36 cellular contexts compared by ENCODE assay signal in the genomic region with DNA sequence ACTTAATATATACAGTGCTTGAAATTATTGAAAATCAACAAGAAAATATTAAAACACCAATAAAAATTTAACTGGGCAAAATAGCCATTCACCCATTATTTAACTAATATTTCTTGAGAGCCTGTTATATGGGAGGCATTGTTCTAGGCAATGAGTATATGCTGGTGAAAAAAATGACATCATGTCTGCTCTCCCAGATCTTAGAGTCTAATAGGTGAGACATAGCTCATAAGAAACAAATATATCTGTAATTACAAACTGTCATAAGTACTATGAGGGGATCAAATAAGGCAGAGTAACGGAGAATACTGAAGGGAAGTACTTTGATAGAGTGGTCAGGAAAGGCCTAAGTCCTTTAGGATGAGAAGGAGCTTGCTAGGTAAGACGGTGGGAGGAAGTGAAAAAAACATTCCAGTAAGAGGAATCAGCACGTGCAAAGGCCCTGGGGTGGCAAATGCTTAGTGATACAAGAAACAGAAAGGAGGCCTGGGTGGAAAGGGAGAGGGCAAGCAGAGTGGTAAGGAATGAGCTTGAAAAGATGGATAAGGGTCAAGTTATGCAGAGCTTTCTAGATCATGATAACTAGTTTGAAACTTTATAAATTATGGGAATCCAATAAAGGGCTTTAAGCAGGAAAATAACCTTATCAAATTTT.
"Had no signal": no experiment of that assay in that cellular context is flagged by ENCODE, and none has a peak within 500 bp of the region (broad histone marks: within the 10 kb centered on the region; RNA-seq: fewer than 3 reads in every experiment).

No MANE protein-coding gene starts in this region.

- H3K27me3 ChIP-seq: ascending aorta, brain microvascular endothelial cell, breast epithelium had no signal

- H3K27ac Mint-ChIP-seq: activated CD4-positive, alpha-beta memory T cell treated with anti-CD3 and anti-CD28 coated beads, Interleukin-2, amount 10 ng/mL, durations not matched to agents 7 days and 5 days; activated CD4-positive, alpha-beta T cell treated with anti-CD3 and anti-CD28 coated beads for 36 hours; activated CD4-positive, alpha-beta T cell treated with anti-CD3 and anti-CD28 coated beads, Interleukin-2, amount 10 ng/mL, durations not matched to agents 7 days and 5 days; activated CD8-positive, alpha-beta memory T cell treated with anti-CD3 and anti-CD28 coated beads, Interleukin-2, amount 10 ng/mL, durations not matched to agents 7 days and 5 days; activated CD8-positive, alpha-beta T cell treated with anti-CD3 and anti-CD28 coated beads, Interleukin-2, amount 10 ng/mL, durations not matched to agents 7 days and 5 days; activated naive CD4-positive, alpha-beta T cell treated with anti-CD3 and anti-CD28 coated beads, Interleukin-2, amount 10 ng/mL, durations not matched to agents 7 days and 5 days; activated naive CD4-positive, alpha-beta T cell treated with anti-CD3 and anti-CD28 coated beads, Interleukin-2, amount 50 U/mL, for 24 hours; activated naive CD8-positive, alpha-beta T cell; activated naive CD8-positive, alpha-beta T cell treated with anti-CD3 and anti-CD28 coated beads, Interleukin-2, amount 10 ng/mL, durations not matched to agents 7 days and 5 days; activated naive CD8-positive, alpha-beta T cell treated with anti-CD3 and anti-CD28 coated beads, Interleukin-2, amount 50 U/mL, for 24 hours; activated T-cell treated with anti-CD3 and anti-CD28 coated beads, Interleukin-2, amount 50 U/mL, for 24 hours; activated T-helper 2 cell treated with anti-CD3 and anti-CD28 coated beads, Interferon-gamma antibody, Interleukin-2, Interleukin-4, amounts not matched to agents 10 μg/mL and 5 μg/mL and 100 μg/mL, durations not matched to agents 14 hours and 24 hours and 36 hours; T-helper 1 cell treated with Interleukin-12 subunit alpha and Interleukin-12 subunit beta and Interleukin-4 antibody, amounts not matched to agents 30 μg/mL and 1 μg/mL, for 36 hours; T-helper 2 cell treated with Interferon-gamma antibody and Interleukin-4, amounts not matched to agents 5 μg/mL and 100 μg/mL, for 36 hours had no signal

- H3K4me1 Mint-ChIP-seq: activated CD4-positive, alpha-beta memory T cell treated with anti-CD3 and anti-CD28 coated beads, Interleukin-2, amount 10 ng/mL, durations not matched to agents 7 days and 5 days; activated CD4-positive, alpha-beta T cell treated with anti-CD3 and anti-CD28 coated beads, Interleukin-2, amount 10 ng/mL, durations not matched to agents 7 days and 5 days; activated CD8-positive, alpha-beta memory T cell treated with anti-CD3 and anti-CD28 coated beads, Interleukin-2, amount 10 ng/mL, durations not matched to agents 7 days and 5 days; activated naive CD4-positive, alpha-beta T cell treated with anti-CD3 and anti-CD28 coated beads, Interleukin-2, amount 10 ng/mL, durations not matched to agents 7 days and 5 days; activated naive CD4-positive, alpha-beta T cell treated with anti-CD3 and anti-CD28 coated beads, Interleukin-2, amount 50 U/mL, for 24 hours; activated naive CD8-positive, alpha-beta T cell treated with anti-CD3 and anti-CD28 coated beads, Interleukin-2, amount 10 ng/mL, durations not matched to agents 7 days and 5 days; activated naive CD8-positive, alpha-beta T cell treated with anti-CD3 and anti-CD28 coated beads, Interleukin-2, amount 50 U/mL, for 24 hours had no signal

- DNase-seq: activated CD4-positive, alpha-beta memory T cell treated with anti-CD3 and anti-CD28 coated beads, Interleukin-2, amount 10 ng/mL, durations not matched to agents 7 days and 5 days; activated CD4-positive, alpha-beta T cell treated with anti-CD3 and anti-CD28 coated beads for 1 hour; activated CD4-positive, alpha-beta T cell treated with anti-CD3 and anti-CD28 coated beads for 36 hours; activated CD4-positive, alpha-beta T cell treated with anti-CD3 and anti-CD28 coated beads for 48 hours; activated CD4-positive, alpha-beta T cell treated with anti-CD3 and anti-CD28 coated beads, Interleukin-2, amount 10 ng/mL, durations not matched to agents 7 days and 5 days; activated CD4-positive, alpha-beta T cell treated with anti-CD3 and anti-CD28 coated beads, Interleukin-2, amount 50 U/mL, for 48 hours; activated CD4-positive, CD25-positive, alpha-beta regulatory T cell; activated CD8-positive, alpha-beta memory T cell treated with anti-CD3 and anti-CD28 coated beads for 24 hours; activated CD8-positive, alpha-beta memory T cell treated with anti-CD3 and anti-CD28 coated beads, Interleukin-2, amount 10 ng/mL, durations not matched to agents 7 days and 5 days; activated CD8-positive, alpha-beta memory T cell treated with anti-CD3 and anti-CD28 coated beads, Interleukin-2, amount 50 U/mL, for 48 hours; activated CD8-positive, alpha-beta T cell treated with anti-CD3 and anti-CD28 coated beads, Interleukin-2, amount 10 ng/mL, durations not matched to agents 7 days and 5 days; activated effector memory CD4-positive, alpha-beta T cell treated with Interleukin-2 at 50 U/mL for 16 hours; activated gamma-delta T cell; activated naive CD4-positive, alpha-beta T cell treated with anti-CD3 and anti-CD28 coated beads, Interleukin-2, amount 10 ng/mL, durations not matched to agents 7 days and 5 days; activated naive CD4-positive, alpha-beta T cell treated with Interleukin-2 at 50 U/mL for 16 hours; activated naive CD8-positive, alpha-beta T cell treated with anti-CD3 and anti-CD28 coated beads, Interleukin-2, amount 10 ng/mL, durations not matched to agents 7 days and 5 days; activated naive CD8-positive, alpha-beta T cell treated with anti-CD3 and anti-CD28 coated beads, Interleukin-2, amount 50 U/mL, for 24 hours; activated T-cell treated with anti-CD3 and anti-CD28 coated beads, Interleukin-2, amount 50 U/mL, for 24 hours; activated T-cell treated with anti-CD3 and anti-CD28 coated beads, Interleukin-2, amount 50 U/mL, for 48 hours; amygdala; anterior cingulate cortex; brain microvascular endothelial cell; central memory CD4-positive, alpha-beta T cell; T-helper 1 cell; T-helper 2 cell; T-helper 9 cell had no signal

- ATAC-seq: activated CD4-positive, alpha-beta T cell treated with anti-CD3 and anti-CD28 coated beads for 36 hours; activated CD4-positive, CD25-positive, alpha-beta regulatory T cell treated with anti-CD3 and anti-CD28 coated beads, Interleukin-2, amount 50 U/mL, for 24 hours; activated CD8-positive, alpha-beta memory T cell treated with anti-CD3 and anti-CD28 coated beads, Interleukin-2, amount 10 ng/mL, durations not matched to agents 7 days and 5 days; activated CD8-positive, alpha-beta T cell treated with anti-CD3 and anti-CD28 coated beads, Interleukin-2, amount 10 ng/mL, durations not matched to agents 7 days and 5 days; activated naive CD8-positive, alpha-beta T cell treated with anti-CD3 and anti-CD28 coated beads, Interleukin-2, amount 50 U/mL, for 24 hours had no signal

- H3K36me3 ChIP-seq: ascending aorta, brain microvascular endothelial cell, breast epithelium had no signal

- H3K9me3 ChIP-seq: ascending aorta, breast epithelium had no signal

- H3K4me3 Mint-ChIP-seq: activated CD4-positive, alpha-beta memory T cell treated with anti-CD3 and anti-CD28 coated beads, Interleukin-2, amount 10 ng/mL, durations not matched to agents 7 days and 5 days; activated CD4-positive, alpha-beta T cell treated with anti-CD3 and anti-CD28 coated beads for 36 hours; activated CD4-positive, alpha-beta T cell treated with anti-CD3 and anti-CD28 coated beads, Interleukin-2, amount 10 ng/mL, durations not matched to agents 7 days and 5 days; activated CD8-positive, alpha-beta memory T cell treated with anti-CD3 and anti-CD28 coated beads, Interleukin-2, amount 10 ng/mL, durations not matched to agents 7 days and 5 days; activated CD8-positive, alpha-beta T cell treated with anti-CD3 and anti-CD28 coated beads, Interleukin-2, amount 10 ng/mL, durations not matched to agents 7 days and 5 days; activated naive CD4-positive, alpha-beta T cell treated with anti-CD3 and anti-CD28 coated beads, Interleukin-2, amount 10 ng/mL, durations not matched to agents 7 days and 5 days; activated naive CD4-positive, alpha-beta T cell treated with anti-CD3 and anti-CD28 coated beads, Interleukin-2, amount 50 U/mL, for 24 hours; activated naive CD8-positive, alpha-beta T cell; activated naive CD8-positive, alpha-beta T cell treated with anti-CD3 and anti-CD28 coated beads, Interleukin-2, amount 10 ng/mL, durations not matched to agents 7 days and 5 days; activated naive CD8-positive, alpha-beta T cell treated with anti-CD3 and anti-CD28 coated beads, Interleukin-2, amount 50 U/mL, for 24 hours; activated T-cell treated with anti-CD3 and anti-CD28 coated beads, Interleukin-2, amount 50 U/mL, for 24 hours; T-helper 1 cell treated with Interleukin-12 subunit alpha and Interleukin-12 subunit beta and Interleukin-4 antibody, amounts not matched to agents 30 μg/mL and 1 μg/mL, for 36 hours; T-helper 2 cell treated with Interferon-gamma antibody and Interleukin-4, amounts not matched to agents 5 μg/mL and 100 μg/mL, for 36 hours had no signal

- H3K27me3 Mint-ChIP-seq: activated CD4-positive, alpha-beta T cell treated with anti-CD3 and anti-CD28 coated beads for 36 hours; activated naive CD4-positive, alpha-beta T cell treated with anti-CD3 and anti-CD28 coated beads, Interleukin-2, amount 50 U/mL, for 24 hours; activated naive CD8-positive, alpha-beta T cell; activated naive CD8-positive, alpha-beta T cell treated with anti-CD3 and anti-CD28 coated beads, Interleukin-2, amount 50 U/mL, for 24 hours; activated T-cell treated with anti-CD3 and anti-CD28 coated beads, Interleukin-2, amount 50 U/mL, for 24 hours had no signal

- H3K4me3 ChIP-seq: ascending aorta, breast epithelium had no signal

- H3K4me1 ChIP-seq: ascending aorta, breast epithelium had no signal

- FAIRE-seq: TTC549 had no signal

- H3K27ac ChIP-seq: ascending aorta, brain microvascular endothelial cell, breast epithelium, VCaP had no signal
